ENCODE assay signal across 1 cellular context in the genomic region with DNA sequence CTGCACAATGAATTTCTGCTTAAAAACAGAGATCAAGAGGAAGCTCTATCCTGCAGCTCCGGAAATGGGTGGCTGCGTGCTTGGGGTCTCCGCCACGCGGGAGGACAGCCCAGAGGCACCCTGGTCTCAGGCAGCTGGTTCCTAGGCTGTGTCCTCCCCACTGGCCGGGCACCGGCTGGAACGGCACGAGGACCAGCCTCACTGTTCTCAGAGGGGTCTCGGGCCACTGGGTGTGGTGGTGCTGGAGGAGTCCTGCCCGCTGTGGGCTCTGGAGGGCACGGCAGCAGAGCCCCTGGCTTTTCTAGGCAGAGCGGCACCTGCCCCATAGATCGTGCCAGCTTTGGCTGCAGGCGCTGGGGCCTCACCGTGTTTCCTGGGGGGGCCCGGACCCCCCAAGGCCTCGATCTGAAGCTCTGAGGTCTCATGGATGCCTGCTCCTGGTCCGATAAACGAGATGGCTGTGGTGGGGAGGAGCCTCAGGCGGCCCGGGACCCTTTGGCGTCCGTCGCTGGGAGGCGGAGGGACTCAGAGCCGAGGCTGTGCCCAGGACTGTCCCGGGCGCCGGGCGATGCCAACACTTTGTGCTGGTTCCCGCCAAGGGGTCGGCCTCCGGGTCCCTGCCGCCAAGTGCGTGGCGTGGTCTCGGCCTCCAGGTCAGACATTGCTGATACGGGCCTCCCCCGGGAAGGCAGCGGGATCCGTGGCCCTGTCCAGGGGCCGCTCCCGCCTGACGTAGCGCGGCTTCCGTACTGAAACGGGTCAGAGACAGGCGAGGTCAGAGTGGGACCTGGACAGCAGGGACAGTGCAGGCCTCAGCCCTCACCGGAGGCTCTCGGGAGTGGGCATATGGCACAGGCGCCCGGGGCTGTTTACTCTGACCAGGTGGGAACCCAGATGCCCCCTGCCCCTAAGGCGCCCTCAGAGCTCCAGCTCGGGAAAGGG.
TF ChIP-seq lines count a peak whose summit lies in the region.

No MANE protein-coding gene starts in this region.

TF ChIP-seq in SK-N-SH, 30 proteins besides CTCF, POLR2A, EP300 and RAD21 (continued from another document):
- TF ChIP-seq, protein P1, sequence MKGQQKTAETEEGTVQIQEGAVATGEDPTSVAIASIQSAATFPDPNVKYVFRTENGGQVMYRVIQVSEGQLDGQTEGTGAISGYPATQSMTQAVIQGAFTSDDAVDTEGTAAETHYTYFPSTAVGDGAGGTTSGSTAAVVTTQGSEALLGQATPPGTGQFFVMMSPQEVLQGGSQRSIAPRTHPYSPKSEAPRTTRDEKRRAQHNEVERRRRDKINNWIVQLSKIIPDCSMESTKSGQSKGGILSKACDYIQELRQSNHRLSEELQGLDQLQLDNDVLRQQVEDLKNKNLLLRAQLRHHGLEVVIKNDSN (IDR thresholded peaks at IDR 0.05; ENCODE audit: borderline replicate concordance, low read depth), result no peak
- no peak for TF ChIP-seq FOXM1 (IDR thresholded peaks at IDR 0.05; ENCODE audit: low read depth)
- no peak for TF ChIP-seq IRF3 (IDR thresholded peaks at IDR 0.05; ENCODE audit: low read depth, low read length)
- TF ChIP-seq TCF12 (IDR thresholded peaks at IDR 0.05), result no peak
- TF ChIP-seq SIN3A (IDR thresholded peaks at IDR 0.05; ENCODE audit: borderline replicate concordance, low read depth, low read length), result no peak
- TF ChIP-seq TAF1 (IDR thresholded peaks at IDR 0.05; ENCODE audit: borderline replicate concordance, low read depth, low read length), result no peak
